9 cellular contexts compared by ENCODE assay signal in the genomic region with DNA sequence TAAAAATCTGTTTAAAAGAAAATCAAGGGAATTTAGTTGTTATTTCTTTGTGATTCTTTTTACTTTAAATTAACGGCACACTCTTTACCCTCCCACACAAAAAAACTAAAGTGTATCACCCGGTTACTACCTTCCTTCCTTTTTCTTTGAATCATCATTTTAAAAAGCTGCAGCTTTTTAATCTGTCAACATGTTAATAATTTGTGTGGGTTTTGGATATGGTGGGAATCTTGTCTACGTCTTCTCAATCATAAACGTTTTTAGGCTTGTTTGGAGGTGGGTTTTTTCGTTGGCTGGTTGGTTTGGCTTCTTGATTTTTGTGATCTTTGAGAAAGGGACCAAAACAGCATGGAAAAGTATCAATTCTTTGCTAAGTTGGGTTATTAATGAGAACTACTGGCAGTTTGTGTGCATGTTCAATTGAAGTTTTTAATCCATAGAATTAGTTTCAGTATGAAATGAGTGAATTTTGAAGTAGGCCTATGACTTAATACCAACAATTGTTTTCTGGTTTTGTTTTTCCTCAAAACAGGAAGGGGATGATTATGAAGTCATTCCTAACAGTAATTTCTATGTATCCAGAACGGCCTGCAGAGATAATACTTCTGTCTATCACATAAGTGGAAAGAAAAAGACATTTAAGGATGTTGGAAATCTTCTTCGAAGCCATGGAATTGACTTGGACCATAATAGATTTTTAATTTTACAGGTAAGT. TPM values are rescaled to one million over a fixed set of nuclear protein-coding genes. Genes with fewer than 3 reads are reported as not detected.
DNase-seq lines count a peak whose midpoint lies in the region; ATAC-seq, FAIRE-seq and TF ChIP-seq lines count a peak whose summit lies in the region.
"Had no signal": no experiment of that assay in that cellular context is flagged by ENCODE, and none has a peak within 500 bp of the region (broad histone marks: within the 10 kb centered on the region; RNA-seq: fewer than 3 reads in every experiment).

No MANE protein-coding gene starts in this region.

- TF ChIP-seq RAD21 in IMR-90 (IDR thresholded peaks at IDR 0.05; ENCODE audit: low read length) = no peak

- peak overlapping the region; percentile 23 for H3K27ac Mint-ChIP-seq in astrocyte (ENCODE audit: unreplicated experiment)
- H3K27ac Mint-ChIP-seq in mesothelial cell of epicardium = peak overlapping the region; percentile 64

- H3K79me2 ChIP-seq in astrocyte (ENCODE audit: insufficient read depth, low read length) = peaks cover 96% of the 10 kb centered on the region

- peak overlapping the region; percentile 86 for H3K4me2 ChIP-seq in BLaER1
- peak overlapping the region; percentile 72 for H3K4me2 ChIP-seq in IMR-90 (ENCODE audit: low read depth, low read length)
- H3K4me2 ChIP-seq in astrocyte (ENCODE audit: low read length) = peak overlapping the region; percentile 94

- in situ Hi-C loops in IMR-90 (cut with MboI; ENCODE audit: low sequenced_read_pairs) = loop anchor here (25.0 kb wide), 1 partner anchor 517 kb away; no protein-coding TSS in a partner anchor

- FAIRE-seq in astrocyte (lab: Jason Lieb, UNC) = no peak

- H2BK20ac ChIP-seq in IMR-90 (ENCODE audit: low read depth, low read length) = no peak overlapping the region

- H3K4me3 ChIP-seq in BLaER1 = peak overlapping the region; percentile 94; the same call in 1 of the 2 replicates
- H3K4me3 ChIP-seq in IMR-90 (ENCODE audit: insufficient read depth, low read depth, low read length) = no peak overlapping the region
- H3K4me3 ChIP-seq in astrocyte (ENCODE audit: insufficient read depth, low read depth, low read length) = peak overlapping the region; percentile 97

- peak overlapping the region in 1 of 2 experiments; percentile 59; a peak in 1 of 4 replicates for H4K8ac ChIP-seq in IMR-90 (ENCODE audit: low read depth in 2 of 2, low read length in 2 of 2)

- H3K4me1 Mint-ChIP-seq in astrocyte (ENCODE audit: low read depth, unreplicated experiment) = peaks cover 10% of the 10 kb centered on the region
- peaks cover 33% of the 10 kb centered on the region for H3K4me1 Mint-ChIP-seq in mesothelial cell of epicardium

- H3K9ac ChIP-seq in BLaER1 (peak overlapping the region; percentile 52; the same call in 1 of the 2 replicates), IMR-90 (ENCODE audit: low read depth, low read length) (peak overlapping the region; percentile 36), astrocyte (ENCODE audit: low read length) (peak overlapping the region; percentile 96)

- H3K4me1 ChIP-seq in BLaER1 (peaks cover 24% of the 10 kb centered on the region), IMR-90 (ENCODE audit: control insufficient read depth, insufficient read depth, low read length) (no peaks in the 10 kb centered on the region), astrocyte (ENCODE audit: insufficient read depth, low read length) (peaks cover 5% of the 10 kb centered on the region)

- H3K27me3 Mint-ChIP-seq in astrocyte (ENCODE audit: low read depth, unreplicated experiment) (no peaks in the 10 kb centered on the region), mesothelial cell of epicardium (ENCODE audit: low read depth) (no peaks in the 10 kb centered on the region)

- no peak overlapping the region for H3K23ac ChIP-seq in IMR-90 (ENCODE audit: low read depth, low read length)

- H3K79me1 ChIP-seq in IMR-90 (ENCODE audit: low read depth in 1 of 2, low read length in 2 of 2) = peaks cover 0 to 4% of the 10 kb centered on the region in 2 experiments; a peak in 2 of 4 replicates

- no TSS peak for BruUV-seq in IMR-90 (replicated peaks; lab: Mats Ljungman, UMichigan)

- no peak overlapping the region for H2BK15ac ChIP-seq in IMR-90 (ENCODE audit: low read depth, low read length)

- H4K20me1 ChIP-seq in BLaER1 = peaks cover 83% of the 10 kb centered on the region
- peaks cover 3% of the 10 kb centered on the region for H4K20me1 ChIP-seq in IMR-90 (ENCODE audit: insufficient read depth, low read length)
- H4K20me1 ChIP-seq in astrocyte (ENCODE audit: insufficient read depth, low read length) = peaks cover 14% of the 10 kb centered on the region

- H3K9me3 Mint-ChIP-seq in astrocyte (ENCODE audit: unreplicated experiment) (no peaks in the 10 kb centered on the region), mesothelial cell of epicardium (no peaks in the 10 kb centered on the region)

- CTCF ChIA-PET in IMR-90 (lab: Yijun Ruan, JAX) = interaction anchor here (0.6 kb wide), 1 partner anchor 1152 kb away, joined by 4 read pairs; no protein-coding TSS in a partner anchor

- no peak overlapping the region for H2BK120ac ChIP-seq in IMR-90 (ENCODE audit: low read depth, low read length)

- 0 out of 2 replicates have a peak overlapping the region, but pooled peaks have one; percentile 5 for H3K56ac ChIP-seq in IMR-90 (ENCODE audit: extremely low read depth, insufficient read depth, low read length)

- H2BK5ac ChIP-seq in IMR-90 (ENCODE audit: low read depth, low read length, poor library complexity, severe bottlenecking) = peak overlapping the region; percentile 76

- peak overlapping the region; percentile 42 for H3K18ac ChIP-seq in IMR-90 (ENCODE audit: low read depth, low read length)

- H3K9me3 ChIP-seq in BLaER1 = no peaks in the 10 kb centered on the region
- no peaks in the 10 kb centered on the region for H3K9me3 ChIP-seq in IMR-90 (ENCODE audit: control insufficient read depth, insufficient read depth, low read length)
- H3K9me3 ChIP-seq in astrocyte (ENCODE audit: insufficient read depth, low read depth, low read length) = no peaks in the 10 kb centered on the region

- H4K91ac ChIP-seq in IMR-90 (ENCODE audit: insufficient read depth, low read depth, low read length) = no peak overlapping the region

- no peak for ATAC-seq in IMR-90 (ENCODE audit: low read depth)
- ATAC-seq in HG02678 (IDR thresholded peaks at IDR 0.05; ENCODE audit: unreplicated experiment) = no peak

- H3K4me3 Mint-ChIP-seq in astrocyte (ENCODE audit: unreplicated experiment) = peak overlapping the region; percentile 97
- H3K4me3 Mint-ChIP-seq in mesothelial cell of epicardium = peak overlapping the region; percentile 22

- H3K27ac ChIP-seq in BLaER1 (peak overlapping the region; percentile 98; the same call in 1 of the 2 replicates), IMR-90 (ENCODE audit: insufficient read depth, low read length) (peak overlapping the region; percentile 61; the same call in 1 of the 2 replicates), astrocyte (ENCODE audit: low read depth, low read length) (peak overlapping the region; percentile 57)

- no peak overlapping the region for H2AK9ac ChIP-seq in IMR-90 (replicated peaks; ENCODE audit: low read depth, low read length, poor library complexity)

- H3K36me3 ChIP-seq in BLaER1 (peaks cover 19% of the 10 kb centered on the region), IMR-90 (ENCODE audit: control insufficient read depth, insufficient read depth, low read length) (no peaks in the 10 kb centered on the region; the same call in 1 of the 2 replicates), astrocyte (ENCODE audit: insufficient read depth, low read length) (peaks cover 12% of the 10 kb centered on the region)

- WGBS in IMR-90 (ENCODE audit: extremely low coverage in 2 of 2, insufficient read length in 1 of 2), 2 experiments = 100% methylated on average over 1 of the region's 7 CpGs; no CpG with 5 or more reads in 1 of the 2 experiments

- no peak overlapping the region; the same call in 1 of the 2 replicates for H3K14ac ChIP-seq in IMR-90 (replicated peaks; ENCODE audit: low read depth, low read length)

- POLR2A ChIA-PET in IMR-90 (lab: Charles Lee; ENCODE audit: unreplicated experiment) = no interaction called here

- no peak overlapping the region for H3K4ac ChIP-seq in IMR-90 (ENCODE audit: low read depth, low read length)

- no peaks in the 10 kb centered on the region for H3K9me1 ChIP-seq in IMR-90 (ENCODE audit: insufficient read depth, low read length)

- no peak overlapping the region for H2AFZ ChIP-seq in IMR-90 (replicated peaks; ENCODE audit: low read length, poor library complexity)
- no peak overlapping the region for H2AFZ ChIP-seq in astrocyte (ENCODE audit: low read depth, low read length)

- TF ChIP-seq CTCF in IMR-90 (conservative IDR thresholded peaks at IDR 0.05; ENCODE audit: low read depth, low read length) = no peak
- no peak for TF ChIP-seq CTCF in astrocyte (IDR thresholded peaks at IDR 0.05; ENCODE audit: insufficient read depth, low read depth, low read length)
- no peak for TF ChIP-seq CTCF in mesothelial cell of epicardium (IDR thresholded peaks at IDR 0.05; ENCODE audit: unreplicated experiment)

- TF ChIP-seq POLR2A in IMR-90 (IDR thresholded peaks at IDR 0.05; ENCODE audit: low read depth, low read length) = no peak

- H3K27me3 ChIP-seq in BLaER1 (no peaks in the 10 kb centered on the region), IMR-90 (ENCODE audit: control insufficient read depth, insufficient read depth, low read length) (no peaks in the 10 kb centered on the region), astrocyte (ENCODE audit: insufficient read depth, low read length) (no peaks in the 10 kb centered on the region)

- H3K36me3 Mint-ChIP-seq in astrocyte (ENCODE audit: low read depth, unreplicated experiment) (peaks cover 1% of the 10 kb centered on the region), mesothelial cell of epicardium (peaks cover 4% of the 10 kb centered on the region)

- intact Hi-C loops in IMR-90 (cut with micrococcal nuclease) = loop anchor here (2.0 to 5.0 kb wide), 2 partner anchors 45 to 367 kb away; a partner anchor contains a TSS

- dilution Hi-C loops in IMR-90 (cut with HindIII; ENCODE audit: low sequenced_read_pairs, unreplicated experiment) = no loop called here

- DNase-seq in IMR-90 (peak; percentile 32), astrocyte (ENCODE audit: low read depth) (no peak), mesothelial cell of epicardium (ENCODE audit: low spot score in 2 of 2, unreplicated experiment in 2 of 2) (no peak), SIG-M5 (lab: John Stamatoyannopoulos, UW) (no peak), superior temporal gyrus (ENCODE audit: extremely low spot score) (no peak), ecto neural progenitor cell (ENCODE audit: low spot score) (no peak)
- DNase-seq: cortex of kidney had no signal

- no peak overlapping the region; the same call in none of the 2 replicates for H4K5ac ChIP-seq in IMR-90 (ENCODE audit: low read depth, low read length)

- no peak overlapping the region for H2AK5ac ChIP-seq in IMR-90 (ENCODE audit: low read depth, low read length)

RNA-seq across cellular contexts. Expression of a gene that starts 4.5 kb away (rescaled TPM):
- total RNA-seq in IMR-90 (2012; rRNA removed) = 48.8 and 77.8 TPM in 2 replicates
- 38.2 and 50.1 TPM in 2 replicates for polyA plus RNA-seq in IMR-90 (2012; rRNA removed)
- polyA plus RNA-seq in IMR-90 (2012; cell fraction: cytosol; rRNA removed) = 14.0 and 14.4 TPM in 2 replicates
- 24.3 and 40.9 TPM in 2 replicates for polyA plus RNA-seq in IMR-90 (2012; cell fraction: nucleus; rRNA removed; ENCODE audit: low replicate concordance)
- 34.1 and 38.6 TPM in 2 replicates for total RNA-seq in astrocyte
- 50.7 to 57.4 TPM (median 53.2 TPM) in 3 replicates for total RNA-seq in mesothelial cell of epicardium

RNA-seq across cellular contexts. Expression of a gene that starts 4.9 kb away (rescaled TPM):
- total RNA-seq in IMR-90 (2012; rRNA removed) (16.8 and 36.9 TPM in 2 replicates), astrocyte (25.2 and 27.3 TPM in 2 replicates), mesothelial cell of epicardium (34.9 to 37.9 TPM (median 35.2 TPM) in 3 replicates)
- polyA plus RNA-seq in IMR-90 (2012; rRNA removed) = 9.7 and 15.2 TPM in 2 replicates
- polyA plus RNA-seq in IMR-90 (2012; cell fraction: cytosol; rRNA removed) = 1.4 and 1.5 TPM in 2 replicates
- 5.0 and 42.4 TPM in 2 replicates for polyA plus RNA-seq in IMR-90 (2012; cell fraction: nucleus; rRNA removed; ENCODE audit: low replicate concordance)

RNA-seq across cellular contexts. Expression of a gene that starts 45.6 kb away (rescaled TPM):
- total RNA-seq in IMR-90 (2012; rRNA removed) (65.4 and 68.3 TPM in 2 replicates), astrocyte (15.8 and 20.6 TPM in 2 replicates), mesothelial cell of epicardium (20.1 to 23.0 TPM (median 21.1 TPM) in 3 replicates)
- 5.3 and 8.0 TPM in 2 replicates for polyA plus RNA-seq in IMR-90 (2012; rRNA removed)
- 0.97 and 2.0 TPM in 2 replicates for polyA plus RNA-seq in IMR-90 (2012; cell fraction: cytosol; rRNA removed)
- polyA plus RNA-seq in IMR-90 (2012; cell fraction: nucleus; rRNA removed; ENCODE audit: low replicate concordance) = 1.3 and 8.7 TPM in 2 replicates

Comparison
In these comparisons a context has a peak if more than half of its experiments do, and no peak if none do; other contexts are left out.
1. H3K9ac ChIP-seq: peak in every context shown above with its lines; median percentile 96 in astrocyte; 52 in BLaER1; 36 in IMR-90.